ENCODE assay signal across 9 cellular contexts in genomic region chr20:51985013-51985415, GRCh38.
A peak's percentile ranks its signal among the peaks of the same experiment; 100 is the strongest.
DNase-seq lines count a peak whose midpoint lies in the region; ATAC-seq and TF ChIP-seq lines count a peak whose summit lies in the region.
"Had no signal": no experiment of that assay in that cellular context is flagged by ENCODE, and none has a peak within 500 bp of the region (broad histone marks: within the 10 kb centered on the region; RNA-seq: fewer than 3 reads in every experiment).

No MANE protein-coding gene starts in this region.

- H3K4me2 ChIP-seq in DOHH2 (ENCODE audit: low read length): peak overlapping the region; percentile 25; the same call in 1 of the 2 replicates

- TF ChIP-seq CTCF in DOHH2 (IDR thresholded peaks at IDR 0.05; ENCODE audit: low read depth, low read length, poor library complexity, severe bottlenecking) (no peak), omental fat pad (IDR thresholded peaks at IDR 0.05) (no peak)

- peaks cover 32% of the 10 kb centered on the region for H3K4me1 ChIP-seq in DOHH2 (ENCODE audit: control insufficient read depth, low read length)

- H3K27ac ChIP-seq in DOHH2 (ENCODE audit: low read depth, low read length): no peak overlapping the region

- ATAC-seq in omental fat pad (ENCODE audit: low FRiP score) (peak; percentile 91), GM21737 (IDR thresholded peaks at IDR 0.05; ENCODE audit: unreplicated experiment) (no peak)

- no peaks in the 10 kb centered on the region for H3K9me3 ChIP-seq in DOHH2 (ENCODE audit: control insufficient read depth, insufficient read depth, low read length)

- DNase-seq in RPMI7951 (ENCODE audit: low read depth): peak; percentile 87
- DNase-seq in fibroblast of peridontal ligament (ENCODE audit: extremely low read depth): peak; percentile 99
- no peak for DNase-seq in omental fat pad (ENCODE audit: low spot score)
- no peak for DNase-seq in NCI-H2196 treated with DMSO at 0.1 percent for 48 hours (lab: John Stamatoyannopoulos, UW; ENCODE audit: unreplicated experiment)
- no peak for DNase-seq in GDM1 (lab: John Stamatoyannopoulos, UW)
- DNase-seq in activated CD8-positive, alpha-beta memory T cell treated with anti-CD3 and anti-CD28 coated beads, Interleukin-2, amount 50 U/mL, for 4 hours: no peak
- DNase-seq: NCI-H510A treated with DMSO at 0.1 percent for 48 hours had no signal

- no peaks in the 10 kb centered on the region for H3K36me3 ChIP-seq in DOHH2 (ENCODE audit: control insufficient read depth, low read length)

- H3F3A ChIP-seq in DOHH2 (ENCODE audit: control insufficient read depth, insufficient read depth): no peaks in the 10 kb centered on the region

- no peaks in the 10 kb centered on the region for H3K27me3 ChIP-seq in DOHH2 (ENCODE audit: control insufficient read depth, low read length)

- H3K79me2 ChIP-seq in DOHH2 (ENCODE audit: control insufficient read depth, low read length): no peaks in the 10 kb centered on the region

- H3K4me3 ChIP-seq in DOHH2 (ENCODE audit: low read length): no peak overlapping the region

- H4K20me1 ChIP-seq in DOHH2 (ENCODE audit: control insufficient read depth, insufficient read depth, low read depth, low read length): no peaks in the 10 kb centered on the region

- H3K9me2 ChIP-seq in DOHH2 (replicated peaks; ENCODE audit: control insufficient read depth, low read length): no peaks in the 10 kb centered on the region

Comparison
In these comparisons a context has a peak if more than half of its experiments do, and no peak if none do; other contexts are left out.
1. DNase-seq: peak in RPMI7951 (single experiment) and fibroblast of peridontal ligament (single experiment); none in omental fat pad (single experiment), NCI-H2196 treated with DMSO at 0.1 percent for 48 hours (single experiment), GDM1 (single experiment) and activated CD8-positive, alpha-beta memory T cell treated with anti-CD3 and anti-CD28 coated beads, Interleukin-2, amount 50 U/mL, for 4 hours (single experiment).